ENCODE assay signal across 8 cellular contexts in the genomic region with DNA sequence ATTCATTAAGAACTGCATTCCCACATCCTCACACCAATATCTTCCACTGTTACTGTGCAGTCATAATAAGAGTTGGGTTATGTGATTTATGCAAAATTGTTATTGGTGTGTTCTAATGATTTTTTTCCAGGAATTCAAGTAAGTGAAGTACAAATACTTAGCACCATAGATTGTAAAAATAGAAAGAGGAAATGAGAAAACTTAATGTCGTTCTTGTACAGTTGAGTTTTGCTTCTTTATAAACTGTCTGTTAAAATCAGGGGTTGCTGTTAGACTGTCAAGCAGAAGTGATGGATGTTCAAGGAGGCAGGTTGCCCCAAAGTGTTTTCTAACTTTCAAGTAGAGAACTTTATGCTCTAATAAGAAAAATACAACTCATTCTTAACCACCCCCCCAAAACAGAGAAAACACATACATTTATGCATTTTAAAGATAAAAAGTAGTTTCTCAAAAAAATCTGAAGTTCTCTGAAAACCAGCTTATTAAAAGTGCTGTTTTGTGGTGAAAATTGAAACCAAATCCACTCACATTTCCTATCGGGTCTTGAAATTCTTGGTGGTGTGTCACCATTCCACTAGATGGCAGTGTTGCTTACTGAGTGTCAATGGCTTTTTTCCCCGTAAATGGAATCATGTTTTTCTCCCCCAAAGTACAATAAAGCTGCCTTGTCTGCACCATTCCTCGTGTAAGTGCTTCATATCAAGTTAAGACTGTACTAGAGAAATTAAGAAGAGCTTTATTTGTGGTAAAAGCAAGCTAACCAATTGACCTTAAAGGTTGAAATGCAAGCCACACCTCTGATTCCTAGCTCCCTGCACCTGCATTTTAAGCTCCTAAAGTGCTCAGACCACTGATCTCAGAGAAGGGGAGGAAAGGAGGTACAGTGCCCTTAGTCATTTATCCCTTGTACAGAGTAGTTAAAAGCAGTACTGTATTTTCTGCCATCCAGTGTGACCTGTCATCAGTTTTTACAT. TPM values are rescaled to one million over a fixed set of nuclear protein-coding genes. Genes with fewer than 3 reads are reported as not detected.
DNase-seq lines count a peak whose midpoint lies in the region; ATAC-seq and TF ChIP-seq lines count a peak whose summit lies in the region.

No MANE protein-coding gene starts in this region.

- H3K9me3 ChIP-seq in PC-9 (ENCODE audit: insufficient read depth, low read depth): no peaks in the 10 kb centered on the region
- H3K9me3 ChIP-seq in upper lobe of right lung: no peaks in the 10 kb centered on the region

- H3K36me3 ChIP-seq in PC-9 (ENCODE audit: low read depth) (no peaks in the 10 kb centered on the region), upper lobe of right lung (peaks cover 12% of the 10 kb centered on the region)

- ATAC-seq in HG03378 (IDR thresholded peaks at IDR 0.05; ENCODE audit: unreplicated experiment) (peak; percentile 52), upper lobe of right lung (peak; percentile 70), HG02981 (IDR thresholded peaks at IDR 0.05; ENCODE audit: unreplicated experiment) (no peak)

- no peaks in the 10 kb centered on the region for H3K79me2 ChIP-seq in PC-9 (ENCODE audit: low read depth)

- H3K27ac Mint-ChIP-seq in activated naive CD4-positive, alpha-beta T cell treated with anti-CD3 and anti-CD28 coated beads for 36 hours: no peak overlapping the region

- in situ Hi-C loops in T47D (cut with HindIII; ENCODE audit: low pct_unique_long_range_greater_than_20kb, low sequenced_read_pairs): no loop called here

- H4K20me1 ChIP-seq in PC-9 (ENCODE audit: insufficient read depth): no peaks in the 10 kb centered on the region

- no peak overlapping the region for H2AFZ ChIP-seq in PC-9

- H3K27me3 ChIP-seq in PC-9 (ENCODE audit: insufficient read depth, low read depth) (no peaks in the 10 kb centered on the region), upper lobe of right lung (no peaks in the 10 kb centered on the region)

- no peak overlapping the region for H3K4me3 ChIP-seq in PC-9
- H3K4me3 ChIP-seq in upper lobe of right lung: no peak overlapping the region

- H3K4me1 Mint-ChIP-seq in activated naive CD4-positive, alpha-beta T cell treated with anti-CD3 and anti-CD28 coated beads for 36 hours (ENCODE audit: low read depth): peaks cover 30% of the 10 kb centered on the region

- H3K27ac ChIP-seq in PC-9 (no peak overlapping the region), upper lobe of right lung (no peak overlapping the region)

- intact Hi-C loops in activated naive CD4-positive, alpha-beta T cell treated with anti-CD3 and anti-CD28 coated beads for 36 hours (cut with micrococcal nuclease): loop anchor here (1.0 kb wide), 1 partner anchor 50 kb away; no protein-coding TSS in a partner anchor
- intact Hi-C loops in PC-9 (cut with micrococcal nuclease; ENCODE audit: unreplicated experiment): loop anchor here (1.0 to 5.0 kb wide), 3 partner anchors 51 to 440 kb away; no protein-coding TSS in a partner anchor
- intact Hi-C loops in upper lobe of right lung (cut with DNase I): no loop called here

- POLR2A ChIA-PET in PC-9 (lab: Charles Lee; ENCODE audit: unreplicated experiment): interaction anchor here (0.6 kb wide), 2 partner anchors 323 to 1431 kb away, joined by 5 read pairs; no protein-coding TSS in a partner anchor

- no peak overlapping the region for H3K4me2 ChIP-seq in PC-9

- no peak overlapping the region for H3K4me3 Mint-ChIP-seq in activated naive CD4-positive, alpha-beta T cell treated with anti-CD3 and anti-CD28 coated beads for 36 hours

- DNase-seq in activated naive CD4-positive, alpha-beta T cell treated with anti-CD3 and anti-CD28 coated beads for 36 hours: peak; percentile 56
- no peak for DNase-seq in activated naive CD4-positive, alpha-beta T cell (lab: John Stamatoyannopoulos, UW)
- peak; percentile 24 to 39 for DNase-seq in PC-9
- peak; percentile 59 to 71 for DNase-seq in T47D (ENCODE audit: low read depth in 1 of 2, low spot score in 1 of 2)
- DNase-seq in left kidney (ENCODE audit: low read depth, low spot score): peak; percentile 72
- no peak for DNase-seq in upper lobe of right lung

- no peaks in the 10 kb centered on the region for H3K9me2 ChIP-seq in PC-9 (ENCODE audit: insufficient read depth)

- no peaks in the 10 kb centered on the region for H3K9me3 Mint-ChIP-seq in activated naive CD4-positive, alpha-beta T cell treated with anti-CD3 and anti-CD28 coated beads for 36 hours

- no peaks in the 10 kb centered on the region for H3K4me1 ChIP-seq in PC-9 (replicated peaks; ENCODE audit: insufficient read depth)
- peaks cover 16% of the 10 kb centered on the region for H3K4me1 ChIP-seq in upper lobe of right lung

- peaks cover 6% of the 10 kb centered on the region for H3K36me3 Mint-ChIP-seq in activated naive CD4-positive, alpha-beta T cell treated with anti-CD3 and anti-CD28 coated beads for 36 hours (ENCODE audit: low read depth)

- no peaks in the 10 kb centered on the region for H3K27me3 Mint-ChIP-seq in activated naive CD4-positive, alpha-beta T cell treated with anti-CD3 and anti-CD28 coated beads for 36 hours (ENCODE audit: low read depth)

- BruUV-seq in PC-9 (replicated peaks; lab: Mats Ljungman, UMichigan): no TSS peak

- H3F3A ChIP-seq in PC-9 (ENCODE audit: insufficient read depth, low read depth): peaks cover 30% of the 10 kb centered on the region; the same call in 1 of the 2 replicates

- CTCF ChIA-PET in activated naive CD4-positive, alpha-beta T cell treated with anti-CD3 and anti-CD28 coated beads for 36 hours (lab: Charles Lee): interaction anchor here (0.5 to 4.4 kb wide), 41 partner anchors 9 to 1063 kb away, joined by 3 to 61 read pairs (median 4); no protein-coding TSS in a partner anchor
- CTCF ChIA-PET in PC-9 (lab: Charles Lee): interaction anchor here (0.6 to 1.4 kb wide), 8 partner anchors 8 to 531 kb away, joined by 4 to 13 read pairs (median 6); no protein-coding TSS in a partner anchor

- peak; percentile 89 for TF ChIP-seq CTCF in PC-9 (conservative IDR thresholded peaks at IDR 0.05)
- peak; percentile 89 for TF ChIP-seq CTCF in upper lobe of right lung (IDR thresholded peaks at IDR 0.05)

RNA-seq across cellular contexts. Expression of a gene that starts 4.7 kb away (rescaled TPM):
- total RNA-seq in activated naive CD4-positive, alpha-beta T cell treated with anti-CD3 and anti-CD28 coated beads for 36 hours: not detected
- not detected in 2 replicates for total RNA-seq in PC-9 (2021)
- total RNA-seq in upper lobe of right lung: 88.4 TPM

RNA-seq across cellular contexts. Expression of a gene that starts 6.7 kb away (rescaled TPM):
- not detected for total RNA-seq in activated naive CD4-positive, alpha-beta T cell treated with anti-CD3 and anti-CD28 coated beads for 36 hours
- total RNA-seq in PC-9 (2021) (not detected in 2 replicates), upper lobe of right lung (0.90 TPM)

RNA-seq across cellular contexts. Expression of a gene that starts 57.7 kb away (rescaled TPM):
- 10 to 100 TPM; 82.5 to 85.1 TPM for total RNA-seq in activated naive CD4-positive, alpha-beta T cell treated with anti-CD3 and anti-CD28 coated beads for 36 hours
- total RNA-seq in PC-9 (2021) (136 and 151 TPM in 2 replicates), upper lobe of right lung (84.0 TPM)

Comparison
In these comparisons a context has a peak if more than half of its experiments do, and no peak if none do; other contexts are left out.
1. DNase-seq: peak in activated naive CD4-positive, alpha-beta T cell treated with anti-CD3 and anti-CD28 coated beads for 36 hours (single experiment), PC-9 (2 of 2), T47D (2 of 2) and left kidney (single experiment); none in activated naive CD4-positive, alpha-beta T cell (0 of 4) and upper lobe of right lung (single experiment).
2. RNA of a gene that starts 4.7 kb away (total RNA-seq): 88.4 TPM in upper lobe of right lung (single experiment); not detected in activated naive CD4-positive, alpha-beta T cell treated with anti-CD3 and anti-CD28 coated beads for 36 hours and not detected in PC-9; every median in the first group is over 10 times any median in the second.